ENCODE assay signal across 8 cellular contexts in genomic region chr19:3626473-3627350, GRCh38. TPM values are rescaled to one million over a fixed set of nuclear protein-coding genes. Genes with fewer than 3 reads are reported as not detected.
A peak's percentile ranks its signal among the peaks of the same experiment; 100 is the strongest.
DNase-seq lines count a peak whose midpoint lies in the region; ATAC-seq and TF ChIP-seq lines count a peak whose summit lies in the region.

Gene CACTIN, minus strand, starts transcription at chr19:3626790. Its CDS starts 28 bp downstream, at chr19:3626762.

- TF ChIP-seq CTCF in GM23338 (conservative IDR thresholded peaks at IDR 0.05; ENCODE audit: low read depth in 2 of 2) (no peak), RWPE2 (IDR thresholded peaks at IDR 0.05; ENCODE audit: poor library complexity, severe bottlenecking) (no peak), fibroblast of lung (conservative IDR thresholded peaks at IDR 0.05 in 1 of 2, IDR thresholded peaks at IDR 0.05 in 1 of 2; ENCODE audit: low read depth in 1 of 2, low read length in 2 of 2) (no peak)

- peak within 1 kb of the TSS; percentile 99 for H3K27ac Mint-ChIP-seq in GM23338
- peak within 1 kb of the TSS; percentile 97 for H3K27ac Mint-ChIP-seq in activated T-helper 2 cell treated with anti-CD3 and anti-CD28 coated beads, Interferon-gamma antibody, Interleukin-2, Interleukin-4, amounts not matched to agents 10 μg/mL and 5 μg/mL and 100 μg/mL, durations not matched to agents 14 hours and 24 hours and 36 hours
- peak within 1 kb of the TSS; percentile 94 to 100 (median 99) for H3K27ac Mint-ChIP-seq in naive thymus-derived CD4-positive, alpha-beta T cell
- peak within 1 kb of the TSS; percentile 99 for H3K27ac Mint-ChIP-seq in stimulated activated naive B cell treated with anti-CD40 and anti-IgM and Interleukin-4, amounts not matched to agents 10 μg/mL and 1 μg/mL and 100 μg/mL, for 72 hours

- H3K4me1 Mint-ChIP-seq in GM23338: peaks cover 13% of the 10 kb centered on the region
- H3K4me1 Mint-ChIP-seq in activated T-helper 2 cell treated with anti-CD3 and anti-CD28 coated beads, Interferon-gamma antibody, Interleukin-2, Interleukin-4, amounts not matched to agents 10 μg/mL and 5 μg/mL and 100 μg/mL, durations not matched to agents 14 hours and 24 hours and 36 hours (ENCODE audit: low read depth): peaks cover 20% of the 10 kb centered on the region
- H3K4me1 Mint-ChIP-seq in naive thymus-derived CD4-positive, alpha-beta T cell: peaks cover 23 to 43% (median 27%) of the 10 kb centered on the region in 7 donors
- H3K4me1 Mint-ChIP-seq in stimulated activated naive B cell treated with anti-CD40 and anti-IgM and Interleukin-4, amounts not matched to agents 10 μg/mL and 1 μg/mL and 100 μg/mL, for 72 hours: peaks cover 21 to 37% of the 10 kb centered on the region in 2 donors

- H3K4me3 Mint-ChIP-seq in GM23338: peak within 1 kb of the TSS; percentile 90
- peak within 1 kb of the TSS; percentile 96 for H3K4me3 Mint-ChIP-seq in activated T-helper 2 cell treated with anti-CD3 and anti-CD28 coated beads, Interferon-gamma antibody, Interleukin-2, Interleukin-4, amounts not matched to agents 10 μg/mL and 5 μg/mL and 100 μg/mL, durations not matched to agents 14 hours and 24 hours and 36 hours (ENCODE audit: low read depth)
- peak within 1 kb of the TSS; percentile 85 to 98 (median 94) for H3K4me3 Mint-ChIP-seq in naive thymus-derived CD4-positive, alpha-beta T cell
- peak within 1 kb of the TSS; percentile 91 to 99 for H3K4me3 Mint-ChIP-seq in stimulated activated naive B cell treated with anti-CD40 and anti-IgM and Interleukin-4, amounts not matched to agents 10 μg/mL and 1 μg/mL and 100 μg/mL, for 72 hours

- intact Hi-C loops in activated T-helper 2 cell treated with anti-CD3 and anti-CD28 coated beads, Interferon-gamma antibody, Interleukin-2, Interleukin-4, amounts not matched to agents 10 μg/mL and 5 μg/mL and 100 μg/mL, durations not matched to agents 14 hours and 24 hours and 36 hours (cut with micrococcal nuclease): loop anchor here (5.0 kb wide), 1 partner anchor 69 kb away; the partner anchor contains the start of gene MFSD12
- intact Hi-C loops in naive thymus-derived CD4-positive, alpha-beta T cell (cut with micrococcal nuclease): loop anchor here (1.0 to 5.0 kb wide), 18 partner anchors 9 to 1166 kb away; partner anchors contain the start of genes FZR1 (in 2 of the 2), HMG20B (in 2 of the 2), ANKRD24 (in 1 of the 2) and APBA3 (in 1 of the 2)

- H3K4me3 ChIP-seq in GM23338: peak within 1 kb of the TSS; percentile 99
- peak within 1 kb of the TSS; percentile 82 for H3K4me3 ChIP-seq in RWPE2 (ENCODE audit: severe bottlenecking)
- peak within 1 kb of the TSS; percentile 89 to 100 (median 96) for H3K4me3 ChIP-seq in fibroblast of lung (replicated peaks in 1 of 4; ENCODE audit: control extremely low read depth in 1 of 4, insufficient read depth in 1 of 4, low read depth in 3 of 4, low read length in 4 of 4)
- peak within 1 kb of the TSS; percentile 73 for H3K4me3 ChIP-seq in naive thymus-derived CD4-positive, alpha-beta T cell (ENCODE audit: low read length)

- CTCF ChIA-PET in naive thymus-derived CD4-positive, alpha-beta T cell (lab: Charles Lee): no interaction called here

- H4K20me1 ChIP-seq in GM23338 (replicated peaks; ENCODE audit: insufficient read depth) (peaks cover 16% of the 10 kb centered on the region), fibroblast of lung (ENCODE audit: control insufficient read depth, extremely low read depth, insufficient read depth, low read length) (no peaks in the 10 kb centered on the region)

- H3K9me3 ChIP-seq in RWPE2 (ENCODE audit: severe bottlenecking): no peaks in the 10 kb centered on the region
- no peaks in the 10 kb centered on the region for H3K9me3 ChIP-seq in fibroblast of lung (ENCODE audit: control insufficient read depth, insufficient read depth, low read depth, low read length)
- H3K9me3 ChIP-seq in naive thymus-derived CD4-positive, alpha-beta T cell (ENCODE audit: control insufficient read depth in 2 of 3, low read length in 3 of 3): no peaks in the 10 kb centered on the region

- peak; percentile 93 for DNase-seq in DMS79 treated with DMSO at 0.1 percent for 48 hours (lab: John Stamatoyannopoulos, UW)
- peak; percentile 100 for DNase-seq in GM23338 (ENCODE audit: low spot score)
- peak; percentile 99 for DNase-seq in LoVo (ENCODE audit: low spot score)
- DNase-seq in RWPE2 (ENCODE audit: low spot score): peak; percentile 98
- peak; percentile 97 for DNase-seq in activated T-helper 2 cell treated with anti-CD3 and anti-CD28 coated beads, Interferon-gamma antibody, Interleukin-2, Interleukin-4, amounts not matched to agents 10 μg/mL and 5 μg/mL and 100 μg/mL, durations not matched to agents 14 hours and 24 hours and 36 hours (ENCODE audit: low spot score)
- peak; percentile 97 to 98 for DNase-seq in fibroblast of lung (ENCODE audit: low read depth in 2 of 2)
- DNase-seq in naive thymus-derived CD4-positive, alpha-beta T cell: peak; percentile 97 to 100 (median 99)
- peak; percentile 98 for DNase-seq in stimulated activated naive B cell treated with anti-CD40 and anti-IgM and Interleukin-4, amounts not matched to agents 10 μg/mL and 1 μg/mL and 100 μg/mL, for 72 hours

- peaks cover 5% of the 10 kb centered on the region; the same call in 1 of the 2 replicates for H3F3A ChIP-seq in GM23338 (replicated peaks; ENCODE audit: low read depth)

- peak within 1 kb of the TSS; percentile 76 for H2AFZ ChIP-seq in GM23338
- peak within 1 kb of the TSS; percentile 89 for H2AFZ ChIP-seq in fibroblast of lung (ENCODE audit: low read length)

- H3K79me2 ChIP-seq in GM23338 (replicated peaks; ENCODE audit: insufficient read depth) (peaks cover 23% of the 10 kb centered on the region), fibroblast of lung (ENCODE audit: control insufficient read depth, insufficient read depth, low read length) (peaks cover 26% of the 10 kb centered on the region)

- H3K4me2 ChIP-seq in GM23338 (peak within 1 kb of the TSS; percentile 89), fibroblast of lung (ENCODE audit: extremely low read depth, insufficient read depth, low read length) (peak within 1 kb of the TSS; percentile 100)

- POLR2A ChIA-PET in naive thymus-derived CD4-positive, alpha-beta T cell (lab: Charles Lee): interaction anchor here (0.6 to 1.5 kb wide), 7 partner anchors 61 to 1011 kb away, joined by 3 to 7 read pairs (median 3); partner anchors contain the start of gene MRPL54

- no peaks in the 10 kb centered on the region for H3K9me3 Mint-ChIP-seq in GM23338
- H3K9me3 Mint-ChIP-seq in activated T-helper 2 cell treated with anti-CD3 and anti-CD28 coated beads, Interferon-gamma antibody, Interleukin-2, Interleukin-4, amounts not matched to agents 10 μg/mL and 5 μg/mL and 100 μg/mL, durations not matched to agents 14 hours and 24 hours and 36 hours: no peaks in the 10 kb centered on the region
- H3K9me3 Mint-ChIP-seq in naive thymus-derived CD4-positive, alpha-beta T cell: peaks cover 0 to 3% (median 0%) of the 10 kb centered on the region in 11 donors
- H3K9me3 Mint-ChIP-seq in stimulated activated naive B cell treated with anti-CD40 and anti-IgM and Interleukin-4, amounts not matched to agents 10 μg/mL and 1 μg/mL and 100 μg/mL, for 72 hours: no peaks in the 10 kb centered on the region

- H3K9ac ChIP-seq in fibroblast of lung (ENCODE audit: insufficient read depth, low read length): peak within 1 kb of the TSS; percentile 96

- peaks cover 8% of the 10 kb centered on the region for H3K36me3 Mint-ChIP-seq in GM23338 (ENCODE audit: low read depth)
- peaks cover 10% of the 10 kb centered on the region for H3K36me3 Mint-ChIP-seq in activated T-helper 2 cell treated with anti-CD3 and anti-CD28 coated beads, Interferon-gamma antibody, Interleukin-2, Interleukin-4, amounts not matched to agents 10 μg/mL and 5 μg/mL and 100 μg/mL, durations not matched to agents 14 hours and 24 hours and 36 hours (ENCODE audit: low read depth)
- H3K36me3 Mint-ChIP-seq in naive thymus-derived CD4-positive, alpha-beta T cell: peaks cover 0 to 5% (median 0%) of the 10 kb centered on the region in 5 donors
- H3K36me3 Mint-ChIP-seq in stimulated activated naive B cell treated with anti-CD40 and anti-IgM and Interleukin-4, amounts not matched to agents 10 μg/mL and 1 μg/mL and 100 μg/mL, for 72 hours: peaks cover 19 to 29% of the 10 kb centered on the region in 2 donors

- H3K27me3 Mint-ChIP-seq in GM23338 (ENCODE audit: insufficient read depth, low read depth, poor library complexity): peaks cover 18% of the 10 kb centered on the region
- no peaks in the 10 kb centered on the region for H3K27me3 Mint-ChIP-seq in activated T-helper 2 cell treated with anti-CD3 and anti-CD28 coated beads, Interferon-gamma antibody, Interleukin-2, Interleukin-4, amounts not matched to agents 10 μg/mL and 5 μg/mL and 100 μg/mL, durations not matched to agents 14 hours and 24 hours and 36 hours (ENCODE audit: low read depth)
- H3K27me3 Mint-ChIP-seq in naive thymus-derived CD4-positive, alpha-beta T cell: no peaks in the 10 kb centered on the region
- H3K27me3 Mint-ChIP-seq in stimulated activated naive B cell treated with anti-CD40 and anti-IgM and Interleukin-4, amounts not matched to agents 10 μg/mL and 1 μg/mL and 100 μg/mL, for 72 hours: no peaks in the 10 kb centered on the region

- H3K4me1 ChIP-seq in GM23338 (ENCODE audit: insufficient read depth): peaks cover 9% of the 10 kb centered on the region; the same call in 1 of the 2 replicates
- peaks cover 5% of the 10 kb centered on the region for H3K4me1 ChIP-seq in RWPE2 (ENCODE audit: insufficient read depth, poor library complexity, severe bottlenecking)
- H3K4me1 ChIP-seq in fibroblast of lung (ENCODE audit: control insufficient read depth, extremely low read depth, insufficient read depth, low read length): peaks cover 5% of the 10 kb centered on the region
- H3K4me1 ChIP-seq in naive thymus-derived CD4-positive, alpha-beta T cell (ENCODE audit: control insufficient read depth in 2 of 2, insufficient read depth in 2 of 2, low read length in 2 of 2): peaks cover 8 to 16% of the 10 kb centered on the region in 2 donors

- peak; percentile 96 for ATAC-seq in GM23338
- peak; percentile 91 for ATAC-seq in RWPE2 (ENCODE audit: low read depth)
- peak; percentile 99 for ATAC-seq in naive thymus-derived CD4-positive, alpha-beta T cell
- peak; percentile 96 for ATAC-seq in stimulated activated naive B cell treated with anti-CD40 and anti-IgM and Interleukin-4, amounts not matched to agents 10 μg/mL and 1 μg/mL and 100 μg/mL, for 72 hours (replicated peaks)

- H3K36me3 ChIP-seq in GM23338 (ENCODE audit: insufficient read depth): no peaks in the 10 kb centered on the region
- H3K36me3 ChIP-seq in RWPE2 (ENCODE audit: low read depth): 0 out of 2 replicates have a peak, but pooled peaks cover 4% of the 10 kb centered on the region
- H3K36me3 ChIP-seq in fibroblast of lung (ENCODE audit: control insufficient read depth, insufficient read depth, low read length): peaks cover 7% of the 10 kb centered on the region
- H3K36me3 ChIP-seq in naive thymus-derived CD4-positive, alpha-beta T cell (ENCODE audit: control insufficient read depth in 2 of 3, insufficient read depth in 3 of 3, low read length in 3 of 3): peaks cover 0 to 33% (median 0%) of the 10 kb centered on the region in 3 experiments

- H3K9me2 ChIP-seq in GM23338 (ENCODE audit: insufficient read depth): no peaks in the 10 kb centered on the region

- H3K27ac ChIP-seq in GM23338 (ENCODE audit: low read depth): peak within 1 kb of the TSS; percentile 79; the same call in 1 of the 2 replicates
- H3K27ac ChIP-seq in RWPE2 (ENCODE audit: poor library complexity, severe bottlenecking): peak within 1 kb of the TSS; percentile 59
- peak within 1 kb of the TSS; percentile 97 for H3K27ac ChIP-seq in fibroblast of lung (ENCODE audit: insufficient read depth, low read length)
- peak within 1 kb of the TSS; percentile 81 for H3K27ac ChIP-seq in naive thymus-derived CD4-positive, alpha-beta T cell (ENCODE audit: low read depth, low read length)

- H3K27me3 ChIP-seq in GM23338 (ENCODE audit: insufficient read depth) (no peaks in the 10 kb centered on the region), RWPE2 (ENCODE audit: insufficient read depth, poor library complexity, severe bottlenecking) (no peaks in the 10 kb centered on the region), fibroblast of lung (ENCODE audit: control insufficient read depth, insufficient read depth, low read length) (no peaks in the 10 kb centered on the region)
- H3K27me3 ChIP-seq in naive thymus-derived CD4-positive, alpha-beta T cell (ENCODE audit: control insufficient read depth in 2 of 2, insufficient read depth in 2 of 2, low read length in 2 of 2): no peaks in the 10 kb centered on the region

RNA-seq across cellular contexts. Expression of gene CACTIN, which starts in this region (rescaled TPM):
- total RNA-seq in GM23338 (2014; rRNA removed; shearing (Covaris generic)): 47.4 and 47.7 TPM in 2 replicates
- polyA plus RNA-seq in GM23338 (2016; fragmentation: Nextera tagmentation; extraction: Ambion mirVana) (14.3 and 16.9 TPM in 2 replicates), fibroblast of lung (6.7 and 9.4 TPM in 2 replicates)
- 32.8 and 36.2 TPM in 2 replicates for total RNA-seq in activated T-helper 2 cell treated with anti-CD3 and anti-CD28 coated beads, Interferon-gamma antibody, Interleukin-2, Interleukin-4, amounts not matched to agents 10 μg/mL and 5 μg/mL and 100 μg/mL, durations not matched to agents 14 hours and 24 hours and 36 hours
- total RNA-seq in fibroblast of lung: 19.7 and 20.0 TPM in 2 replicates
- 14.0 and 18.5 TPM in 2 replicates for polyA plus RNA-seq in fibroblast of lung (2012)
- 6.6 and 15.0 TPM in 2 replicates for polyA minus RNA-seq in fibroblast of lung (ENCODE audit: low replicate concordance)
- 10 to 100 TPM; 35.4 to 46.7 (median 37.1) TPM for total RNA-seq in naive thymus-derived CD4-positive, alpha-beta T cell
- polyA plus RNA-seq in naive thymus-derived CD4-positive, alpha-beta T cell: 10 to 100 TPM in 1 of 2 donors, 1 to 10 TPM in 1; 9.5 to 22.2 TPM

Comparison
In these comparisons a context has a peak if more than half of its experiments do, and no peak if none do; other contexts are left out.
1. Peak in every context shown above with its lines: DNase-seq, ATAC-seq, H3K4me3 ChIP-seq and H3K27ac ChIP-seq.